Comparison of ENCODE assay signal across 8 cellular contexts in the genomic region with DNA sequence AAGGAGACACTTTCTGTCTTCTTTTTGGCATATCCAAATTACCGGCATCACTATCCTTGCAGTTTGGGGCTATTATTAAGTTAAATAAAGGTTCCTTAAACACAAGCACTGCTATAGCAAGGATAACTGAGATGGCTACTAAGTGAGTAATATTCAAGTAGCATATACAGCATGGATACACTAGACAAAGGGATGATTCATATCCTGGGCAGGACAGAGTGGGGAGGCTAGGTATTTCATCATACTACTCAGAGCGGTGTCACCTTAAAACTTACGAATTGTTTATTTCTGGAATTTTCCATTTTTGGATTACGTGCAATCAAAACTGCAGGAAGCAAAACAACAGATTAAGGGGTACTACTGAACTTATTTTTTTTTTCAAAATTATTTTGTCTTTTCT. TPM values are rescaled to one million over a fixed set of nuclear protein-coding genes. Genes with fewer than 3 reads are reported as not detected.
A peak's percentile ranks its signal among the peaks of the same experiment; 100 is the strongest.
DNase-seq lines count a peak whose midpoint lies in the region.

No MANE protein-coding gene starts in this region.

- peaks cover 5% of the 10 kb centered on the region for H3K4me1 ChIP-seq in mesodermal cell (ENCODE audit: control insufficient read depth, insufficient read depth, low read length, poor library complexity, severe bottlenecking)

- peak overlapping the region; percentile 26 for H3K27ac ChIP-seq in mesodermal cell (ENCODE audit: low read depth, low read length, severe bottlenecking)

- H3K9me3 ChIP-seq in mesodermal cell (ENCODE audit: control insufficient read depth, low read length) = peaks cover 27% of the 10 kb centered on the region

- WGBS in mesodermal cell (ENCODE audit: insufficient coverage in 2 of 2), 2 experiments = 100% methylated on average over 1 of the region's 4 CpGs; no CpG with 5 or more reads in 1 of the 2 experiments

- H3K36me3 ChIP-seq in mesodermal cell (ENCODE audit: control insufficient read depth, insufficient read depth, low read length) = peaks cover 22% of the 10 kb centered on the region

- no peak overlapping the region for H3K4me3 ChIP-seq in mesodermal cell (ENCODE audit: extremely low read depth, insufficient read depth, low read length, poor library complexity, severe bottlenecking)

- peak; percentile 27 for DNase-seq in COLO829 (ENCODE audit: low spot score)
- DNase-seq in Kasumi-1 (lab: John Stamatoyannopoulos, UW) = peak; percentile 58 to 60
- peak; percentile 77 for DNase-seq in astrocyte of the hippocampus (ENCODE audit: low read depth, low spot score)
- no peak for DNase-seq in epidermal melanocyte (ENCODE audit: insufficient read length, low spot score)
- no peak for DNase-seq in iPS-NIHi7 (ENCODE audit: extremely low spot score)
- no peak for DNase-seq in GDM1 (lab: John Stamatoyannopoulos, UW)
- DNase-seq in NCI-H526 treated with DMSO at 0.1 percent for 48 hours (lab: John Stamatoyannopoulos, UW) = no peak

RNA-seq across cellular contexts. Expression of gene FER, which starts 54.1 kb away (rescaled TPM):
- 10.2 TPM for polyA plus RNA-seq in mesodermal cell (2013, experiment 1 of 2)
- polyA plus RNA-seq in mesodermal cell (2013, experiment 2 of 2) = 12.3 TPM

Comparison
In these comparisons a context has a peak if more than half of its experiments do, and no peak if none do; other contexts are left out.
1. DNase-seq: peak in COLO829 (single experiment), Kasumi-1 (2 of 2) and astrocyte of the hippocampus (single experiment); none in epidermal melanocyte (single experiment), iPS-NIHi7 (single experiment), GDM1 (single experiment) and NCI-H526 treated with DMSO at 0.1 percent for 48 hours (single experiment).